24 cellular contexts compared by ENCODE assay signal in genomic region chr1:30724655-30725421, GRCh38. TPM values are rescaled to one million over a fixed set of nuclear protein-coding genes. Genes with fewer than 3 reads are reported as not detected.
"Had no signal": no experiment of that assay in that cellular context is flagged by ENCODE, and none has a peak within 500 bp of the region (broad histone marks: within the 10 kb centered on the region; RNA-seq: fewer than 3 reads in every experiment).

No MANE protein-coding gene starts in this region.

- ATAC-seq: foreskin keratinocyte, lower lobe of right lung, mucosa of descending colon, sciatic nerve, upper lobe of right lung had no signal

- H3K4me1 ChIP-seq: foreskin keratinocyte, lower lobe of right lung, upper lobe of right lung had no signal

- H3K36me3 Mint-ChIP-seq: activated naive CD4-positive, alpha-beta T cell treated with anti-CD3 and anti-CD28 coated beads, Interleukin-2, amount 50 U/mL, for 72 hours had no signal

- H3K9me3 Mint-ChIP-seq: activated naive CD4-positive, alpha-beta T cell treated with anti-CD3 and anti-CD28 coated beads, Interleukin-2, amount 50 U/mL, for 72 hours; T-helper 2 cell treated with Interferon-gamma antibody and Interleukin-4, amounts not matched to agents 5 μg/mL and 100 μg/mL, for 36 hours had no signal

- H3K9me3 ChIP-seq: lower lobe of right lung, mucosa of descending colon, upper lobe of right lung had no signal

- H3K36me3 ChIP-seq: upper lobe of right lung, WERI-Rb-1 had no signal

- H3K27ac Mint-ChIP-seq: T-helper 2 cell treated with Interferon-gamma antibody and Interleukin-4, amounts not matched to agents 5 μg/mL and 100 μg/mL, for 36 hours had no signal

- FAIRE-seq: keratinocyte, small intestine, TTC549 had no signal

- H3K27ac ChIP-seq: foreskin keratinocyte, lower lobe of right lung, upper lobe of right lung, WERI-Rb-1 had no signal

- H3K4me3 ChIP-seq: lower lobe of right lung, mucosa of descending colon, upper lobe of right lung had no signal

- DNase-seq: activated CD4-positive, alpha-beta T cell treated with anti-CD3 and anti-CD28 coated beads, Interleukin-2, amount 50 U/mL, for 1 hour; activated CD4-positive, CD25-positive, alpha-beta regulatory T cell treated with anti-CD3 and anti-CD28 coated beads, Interleukin-2, amount 50 U/mL, for 72 hours; activated T-cell treated with anti-CD3 and anti-CD28 coated beads, Interleukin-2, amount 50 U/mL, for 1 hour; aorta; cerebellar nuclear complex; effector CD8-positive, alpha-beta T cell; foreskin keratinocyte; lower lobe of right lung; mesendoderm; mucosa of descending colon; occipital lobe; small intestine; stimulated activated CD4-positive, alpha-beta T cell treated with anti-CD3 and anti-CD28 coated beads, Interleukin-15, amount 100 ng/mL, for 24 hours; stimulated activated CD4-positive, alpha-beta T cell treated with anti-CD3 and anti-CD28 coated beads, Interleukin-2, amount 100 ng/mL, for 48 hours; stimulated activated CD8-positive, alpha-beta memory T cell treated with anti-CD3 and anti-CD28 coated beads, Interleukin-4, amount 100 ng/mL, for 48 hours; stimulated activated naive CD4-positive, alpha-beta T cell; WERI-Rb-1 had no signal

- H3K27me3 ChIP-seq: foreskin keratinocyte, upper lobe of right lung had no signal

- H3K4me3 Mint-ChIP-seq: T-helper 2 cell treated with Interferon-gamma antibody and Interleukin-4, amounts not matched to agents 5 μg/mL and 100 μg/mL, for 36 hours had no signal

RNA-seq across cellular contexts. Expression of gene MATN1, which starts 1.5 kb away (rescaled TPM):
- total RNA-seq: glomerular endothelial cell, lower lobe of right lung, upper lobe of right lung had no signal
- polyA plus RNA-seq: aorta, foreskin keratinocyte had no signal

RNA-seq across cellular contexts. Expression of gene LAPTM5, which starts 32.7 kb away (rescaled TPM):
- total RNA-seq: foreskin keratinocyte had no signal
